1 cellular context compared by ENCODE assay signal in the genomic region with DNA sequence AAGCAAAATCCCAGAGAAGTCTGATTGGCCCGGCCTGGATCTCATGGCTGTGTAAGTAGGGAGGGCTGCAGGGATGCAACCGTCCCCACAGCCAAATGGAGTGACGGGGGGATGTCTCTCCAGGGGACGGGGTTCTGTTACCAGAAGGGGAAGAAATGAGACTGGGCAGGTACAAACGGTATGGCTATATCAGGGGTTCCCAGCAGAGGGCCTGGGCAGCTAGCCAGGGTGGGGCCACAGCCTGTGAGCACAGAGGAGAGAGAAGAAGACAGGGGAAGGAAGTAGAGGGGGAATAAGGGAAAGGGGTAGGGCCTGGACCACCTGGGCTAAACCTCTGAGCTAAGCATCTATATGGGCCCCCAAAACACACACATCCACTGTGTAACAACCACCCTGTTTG.
TF ChIP-seq lines count a peak whose summit lies in the region.

No MANE protein-coding gene starts in this region.

TF ChIP-seq in H1, 55 proteins besides CTCF, POLR2A, EP300 and RAD21:
- no peak for TF ChIP-seq JUN (IDR thresholded peaks at IDR 0.05; ENCODE audit: low read depth, low read length)
- TF ChIP-seq POLR2AphosphoS5 (IDR thresholded peaks at IDR 0.05; ENCODE audit: low read depth, low read length) = no peak
- no peak for TF ChIP-seq SP2 (IDR thresholded peaks at IDR 0.05; ENCODE audit: low read length)
- TF ChIP-seq TAF1 (IDR thresholded peaks at IDR 0.05; ENCODE audit: low read depth, low read length) = no peak
- no peak for TF ChIP-seq CHD2 (IDR thresholded peaks at IDR 0.05; ENCODE audit: low read length)
